ENCODE assay signal across 8 cellular contexts in genomic region chr2:121804340-121804739, GRCh38.
A peak's percentile ranks its signal among the peaks of the same experiment; 100 is the strongest.
DNase-seq lines count a peak whose midpoint lies in the region; ATAC-seq and TF ChIP-seq lines count a peak whose summit lies in the region.

No MANE protein-coding gene starts in this region.

- no peak overlapping the region for H3K4me3 ChIP-seq in foreskin fibroblast (ENCODE audit: low read depth in 1 of 2, low read length in 2 of 2)

- peak; percentile 81 for ATAC-seq in HG02759 (IDR thresholded peaks at IDR 0.05; ENCODE audit: unreplicated experiment)

- DNase-seq in GM13976 (ENCODE audit: low spot score): peak; percentile 60
- DNase-seq in NCI-H1694 (lab: John Stamatoyannopoulos, UW): peak; percentile 16
- peak; percentile 67 for DNase-seq in UCSD-AML1 (lab: John Stamatoyannopoulos, UW; ENCODE audit: unreplicated experiment)
- DNase-seq in nucleus accumbens (lab: John Stamatoyannopoulos, UW): no peak
- no peak for DNase-seq in activated gamma-delta T cell (lab: John Stamatoyannopoulos, UW)
- DNase-seq in foreskin fibroblast: no peak
- DNase-seq in 8988T: no peak

- in situ Hi-C loops in GM13976 (cut with MboI; ENCODE audit: low sequenced_read_pairs, unreplicated experiment): no loop called here

- TF ChIP-seq CTCF in GM13976 (IDR thresholded peaks at IDR 0.05; ENCODE audit: borderline replicate concordance, control extremely low read depth, extremely low read depth, insufficient read depth, missing control alignments) (no peak), foreskin fibroblast (IDR thresholded peaks at IDR 0.05; ENCODE audit: low read depth, low read length) (no peak)

Comparison
In these comparisons a context has a peak if more than half of its experiments do, and no peak if none do; other contexts are left out.
1. DNase-seq: peak in GM13976 (single experiment), NCI-H1694 (single experiment) and UCSD-AML1 (single experiment); none in nucleus accumbens (0 of 56), activated gamma-delta T cell (single experiment), foreskin fibroblast (0 of 2) and 8988T (single experiment).